10 cellular contexts compared by ENCODE assay signal in genomic region chr14:68687746-68688145, GRCh38.
DNase-seq lines count a peak whose midpoint lies in the region; TF ChIP-seq lines count a peak whose summit lies in the region.
"Had no signal": no experiment of that assay in that cellular context is flagged by ENCODE, and none has a peak within 500 bp of the region (broad histone marks: within the 10 kb centered on the region; RNA-seq: fewer than 3 reads in every experiment).

No MANE protein-coding gene starts in this region.

- TF ChIP-seq CTCF in RWPE1 (conservative IDR thresholded peaks at IDR 0.05; ENCODE audit: low read depth), result no peak
- no peak for TF ChIP-seq CTCF in fibroblast of lung (conservative IDR thresholded peaks at IDR 0.05 in 1 of 2, IDR thresholded peaks at IDR 0.05 in 1 of 2; ENCODE audit: low read depth in 1 of 2, low read length in 2 of 2)
- TF ChIP-seq CTCF in endothelial cell (IDR thresholded peaks at IDR 0.05; ENCODE audit: unreplicated experiment), result no peak

- H3K27me3 Mint-ChIP-seq in activated CD4-positive, alpha-beta memory T cell treated with anti-CD3 and anti-CD28 coated beads for 36 hours, result no peaks in the 10 kb centered on the region
- H3K27me3 Mint-ChIP-seq in endothelial cell (ENCODE audit: unreplicated experiment), result peaks cover 5% of the 10 kb centered on the region
- H3K27me3 Mint-ChIP-seq in activated CD4-positive, alpha-beta T cell treated with anti-CD3 and anti-CD28 coated beads, Interleukin-2, amount 10 ng/mL, durations not matched to agents 24 days and 14 days, result peaks cover 2% of the 10 kb centered on the region

- no peaks in the 10 kb centered on the region for H3K36me3 Mint-ChIP-seq in activated CD4-positive, alpha-beta memory T cell treated with anti-CD3 and anti-CD28 coated beads for 36 hours
- peaks cover 4% of the 10 kb centered on the region for H3K36me3 Mint-ChIP-seq in endothelial cell (ENCODE audit: low read depth, unreplicated experiment)
- H3K36me3 Mint-ChIP-seq in activated CD4-positive, alpha-beta T cell treated with anti-CD3 and anti-CD28 coated beads, Interleukin-2, amount 10 ng/mL, durations not matched to agents 24 days and 14 days (ENCODE audit: low read depth), result no peaks in the 10 kb centered on the region

- no peak overlapping the region for H3K27ac Mint-ChIP-seq in activated CD4-positive, alpha-beta memory T cell treated with anti-CD3 and anti-CD28 coated beads for 36 hours
- H3K27ac Mint-ChIP-seq in endothelial cell (ENCODE audit: unreplicated experiment), result no peak overlapping the region
- no peak overlapping the region for H3K27ac Mint-ChIP-seq in activated CD4-positive, alpha-beta T cell treated with anti-CD3 and anti-CD28 coated beads, Interleukin-2, amount 10 ng/mL, durations not matched to agents 24 days and 14 days

- H3K27me3 ChIP-seq in fibroblast of lung (ENCODE audit: control insufficient read depth, insufficient read depth, low read length), result no peaks in the 10 kb centered on the region

- H3K9ac ChIP-seq in fibroblast of lung (ENCODE audit: insufficient read depth, low read length), result no peak overlapping the region

- H3K9me3 Mint-ChIP-seq in activated CD4-positive, alpha-beta memory T cell treated with anti-CD3 and anti-CD28 coated beads for 36 hours, result no peaks in the 10 kb centered on the region
- H3K9me3 Mint-ChIP-seq in endothelial cell (ENCODE audit: unreplicated experiment), result no peaks in the 10 kb centered on the region
- H3K9me3 Mint-ChIP-seq in activated CD4-positive, alpha-beta T cell treated with anti-CD3 and anti-CD28 coated beads, Interleukin-2, amount 10 ng/mL, durations not matched to agents 24 days and 14 days, result no peaks in the 10 kb centered on the region

- peaks cover 41% of the 10 kb centered on the region for H3K4me1 Mint-ChIP-seq in activated CD4-positive, alpha-beta memory T cell treated with anti-CD3 and anti-CD28 coated beads for 36 hours (ENCODE audit: low read depth)
- peaks cover 53% of the 10 kb centered on the region for H3K4me1 Mint-ChIP-seq in endothelial cell (ENCODE audit: unreplicated experiment)
- peaks cover 42% of the 10 kb centered on the region for H3K4me1 Mint-ChIP-seq in activated CD4-positive, alpha-beta T cell treated with anti-CD3 and anti-CD28 coated beads, Interleukin-2, amount 10 ng/mL, durations not matched to agents 24 days and 14 days

- no peak overlapping the region for H3K4me3 ChIP-seq in fibroblast of lung (replicated peaks in 1 of 4; ENCODE audit: control extremely low read depth in 1 of 4, insufficient read depth in 1 of 4, low read depth in 3 of 4, low read length in 4 of 4)
- no peak overlapping the region for H3K4me3 ChIP-seq in skeletal muscle cell (ENCODE audit: low read depth, low read length)

- H3K27ac ChIP-seq in RWPE1 (peak overlapping the region; percentile 95), fibroblast of lung (ENCODE audit: insufficient read depth, low read length) (no peak overlapping the region)

- no peak overlapping the region for H2AFZ ChIP-seq in fibroblast of lung (ENCODE audit: low read length)

- H3K4me1 ChIP-seq in fibroblast of lung (ENCODE audit: control insufficient read depth, extremely low read depth, insufficient read depth, low read length), result peaks cover 40% of the 10 kb centered on the region

- H3K9me3 ChIP-seq in fibroblast of lung (ENCODE audit: control insufficient read depth, insufficient read depth, low read depth, low read length), result no peaks in the 10 kb centered on the region

- H4K20me1 ChIP-seq in fibroblast of lung (ENCODE audit: control insufficient read depth, extremely low read depth, insufficient read depth, low read length), result no peaks in the 10 kb centered on the region

- CTCF ChIA-PET in RWPE1 (lab: Yijun Ruan, JAX), result no interaction called here
- CTCF ChIA-PET in activated CD4-positive, alpha-beta memory T cell treated with anti-CD3 and anti-CD28 coated beads for 36 hours (lab: Charles Lee), result interaction anchor here (1.1 to 1.2 kb wide), 2 partner anchors 101 to 439 kb away, joined by 3 to 4 read pairs; no protein-coding TSS in a partner anchor

- intact Hi-C loops in activated CD4-positive, alpha-beta memory T cell treated with anti-CD3 and anti-CD28 coated beads for 36 hours (cut with micrococcal nuclease), result loop anchor here (5.0 to 10.0 kb wide), 2 partner anchors 205 to 403 kb away; no protein-coding TSS in a partner anchor
- intact Hi-C loops in activated CD4-positive, alpha-beta T cell treated with anti-CD3 and anti-CD28 coated beads, Interleukin-2, amount 10 ng/mL, durations not matched to agents 24 days and 14 days (cut with micrococcal nuclease), result no loop called here

- H3K36me3 ChIP-seq in fibroblast of lung (ENCODE audit: control insufficient read depth, insufficient read depth, low read length), result no peaks in the 10 kb centered on the region

- no peak overlapping the region for H3K4me3 Mint-ChIP-seq in activated CD4-positive, alpha-beta memory T cell treated with anti-CD3 and anti-CD28 coated beads for 36 hours
- H3K4me3 Mint-ChIP-seq in endothelial cell (ENCODE audit: unreplicated experiment), result no peak overlapping the region
- H3K4me3 Mint-ChIP-seq in activated CD4-positive, alpha-beta T cell treated with anti-CD3 and anti-CD28 coated beads, Interleukin-2, amount 10 ng/mL, durations not matched to agents 24 days and 14 days, result no peak overlapping the region

- POLR2A ChIA-PET in RWPE1 (lab: Yijun Ruan, JAX; ENCODE audit: low non-redundant PET), result no interaction called here
- POLR2A ChIA-PET in activated CD4-positive, alpha-beta memory T cell treated with anti-CD3 and anti-CD28 coated beads for 36 hours (lab: Charles Lee), result no interaction called here

- H3K4me2 ChIP-seq in fibroblast of lung (ENCODE audit: extremely low read depth, insufficient read depth, low read length), result no peak overlapping the region

- no peaks in the 10 kb centered on the region for H3K79me2 ChIP-seq in fibroblast of lung (ENCODE audit: control insufficient read depth, insufficient read depth, low read length)

- DNase-seq in ELF-1 (ENCODE audit: low read depth, low spot score), result peak; percentile 25
- DNase-seq in RWPE1 (ENCODE audit: low spot score), result peak; percentile 87
- peak; percentile 69 to 98 for DNase-seq in fibroblast of lung (ENCODE audit: low read depth in 2 of 2)
- peak; percentile 86 for DNase-seq in skeletal muscle cell (ENCODE audit: low read depth)
- no peak for DNase-seq in mucosa of gallbladder (ENCODE audit: low spot score)
- DNase-seq in activated CD4-positive, alpha-beta memory T cell treated with anti-CD3 and anti-CD28 coated beads for 36 hours, result no peak
- no peak for DNase-seq in endothelial cell (ENCODE audit: low spot score)
- DNase-seq in activated CD4-positive, alpha-beta T cell treated with anti-CD3 and anti-CD28 coated beads, Interleukin-2, amount 10 ng/mL, durations not matched to agents 24 days and 14 days, result no peak
- DNase-seq: activated CD4-positive, alpha-beta T cell treated with anti-CD3 and anti-CD28 coated beads for 4 hours; central memory CD4-positive, alpha-beta T cell had no signal

Comparison
In these comparisons a context has a peak if more than half of its experiments do, and no peak if none do; other contexts are left out.
1. DNase-seq: peak in ELF-1 (single experiment), RWPE1 (single experiment), fibroblast of lung (2 of 2) and skeletal muscle cell (single experiment); none in mucosa of gallbladder (single experiment), activated CD4-positive, alpha-beta memory T cell treated with anti-CD3 and anti-CD28 coated beads for 36 hours (single experiment), endothelial cell (single experiment) and activated CD4-positive, alpha-beta T cell treated with anti-CD3 and anti-CD28 coated beads, Interleukin-2, amount 10 ng/mL, durations not matched to agents 24 days and 14 days (single experiment).